Comparison of ENCODE assay signal across 8 cellular contexts in genomic region chr19:12736854-12737665, GRCh38. TPM values are rescaled to one million over a fixed set of nuclear protein-coding genes. Genes with fewer than 3 reads are reported as not detected.
DNase-seq lines count a peak whose midpoint lies in the region; ATAC-seq and TF ChIP-seq lines count a peak whose summit lies in the region.

GET3 (plus strand) TSS chr19:12737497; CDS start chr19:12737506, 9 bp downstream.

- H3K4me1 Mint-ChIP-seq in nephron progenitor cell: peaks cover 44% of the 10 kb centered on the region
- peaks cover 51% of the 10 kb centered on the region for H3K4me1 Mint-ChIP-seq in stimulated activated naive CD8-positive, alpha-beta T cell treated with anti-CD3 and anti-CD28 coated beads, Interleukin-15, amount 100 ng/mL, for 72 hours

- peak within 1 kb of the TSS; percentile 100 for H3K27ac Mint-ChIP-seq in nephron progenitor cell
- peak within 1 kb of the TSS; percentile 99 to 100 for H3K27ac Mint-ChIP-seq in stimulated activated naive CD8-positive, alpha-beta T cell treated with anti-CD3 and anti-CD28 coated beads, Interleukin-15, amount 100 ng/mL, for 72 hours

- DNase-seq in EL: peak; percentile 100
- DNase-seq in H4 (ENCODE audit: low spot score): peak; percentile 100
- DNase-seq in LoVo (ENCODE audit: low spot score): peak; percentile 99
- peak; percentile 99 to 100 for DNase-seq in SHP77 (lab: John Stamatoyannopoulos, UW)
- DNase-seq in activated gamma-delta T cell (lab: John Stamatoyannopoulos, UW): peak; percentile 44
- DNase-seq in fibroblast of the conjunctiva (ENCODE audit: low read depth): peak; percentile 100
- peak; percentile 82 for DNase-seq in nephron progenitor cell
- DNase-seq in stimulated activated naive CD8-positive, alpha-beta T cell treated with anti-CD3 and anti-CD28 coated beads, Interleukin-15, amount 100 ng/mL, for 72 hours: peak; percentile 81 to 85

- H3K9me3 Mint-ChIP-seq in nephron progenitor cell: no peaks in the 10 kb centered on the region
- no peaks in the 10 kb centered on the region for H3K9me3 Mint-ChIP-seq in stimulated activated naive CD8-positive, alpha-beta T cell treated with anti-CD3 and anti-CD28 coated beads, Interleukin-15, amount 100 ng/mL, for 72 hours

- no peak for TF ChIP-seq CTCF in nephron progenitor cell (IDR thresholded peaks at IDR 0.05)

- peak; percentile 93 for ATAC-seq in stimulated activated naive CD8-positive, alpha-beta T cell treated with anti-CD3 and anti-CD28 coated beads, Interleukin-15, amount 100 ng/mL, for 72 hours

- H3K4me3 Mint-ChIP-seq in nephron progenitor cell: peak within 1 kb of the TSS; percentile 100
- peak within 1 kb of the TSS; percentile 99 to 100 for H3K4me3 Mint-ChIP-seq in stimulated activated naive CD8-positive, alpha-beta T cell treated with anti-CD3 and anti-CD28 coated beads, Interleukin-15, amount 100 ng/mL, for 72 hours

- peaks cover 27% of the 10 kb centered on the region for H3K36me3 Mint-ChIP-seq in nephron progenitor cell (ENCODE audit: low read depth)

- peaks cover 7% of the 10 kb centered on the region for H3K27me3 Mint-ChIP-seq in nephron progenitor cell (ENCODE audit: low read depth, poor library complexity)
- H3K27me3 Mint-ChIP-seq in stimulated activated naive CD8-positive, alpha-beta T cell treated with anti-CD3 and anti-CD28 coated beads, Interleukin-15, amount 100 ng/mL, for 72 hours: no peaks in the 10 kb centered on the region

RNA-seq across cellular contexts. Expression of gene GET3, which starts in this region (rescaled TPM):
- total RNA-seq in H4 (2014; rRNA removed; shearing (Covaris generic)): 85.4 and 94.4 TPM in 2 replicates

Comparison
In these comparisons a context has a peak if more than half of its experiments do, and no peak if none do; other contexts are left out.
1. Peak in every context shown above with its lines: DNase-seq and ATAC-seq.
2. DNase-seq: peak in every context shown above with its lines; median percentile 100 in EL; 100 in H4; 100 in fibroblast of the conjunctiva; 100 in SHP77; 99 in LoVo; 83 in stimulated activated naive CD8-positive, alpha-beta T cell treated with anti-CD3 and anti-CD28 coated beads, Interleukin-15, amount 100 ng/mL, for 72 hours; 82 in nephron progenitor cell; 44 in activated gamma-delta T cell.